ENCODE assay signal across 20 cellular contexts in genomic region chr9:6467006-6467625, GRCh38. TPM values are rescaled to one million over a fixed set of nuclear protein-coding genes. Genes with fewer than 3 reads are reported as not detected.
DNase-seq lines count a peak whose midpoint lies in the region; ATAC-seq and TF ChIP-seq lines count a peak whose summit lies in the region.
"Had no signal": no experiment of that assay in that cellular context is flagged by ENCODE, and none has a peak within 500 bp of the region (broad histone marks: within the 10 kb centered on the region; RNA-seq: fewer than 3 reads in every experiment).

No MANE protein-coding gene starts in this region.

- no peaks in the 10 kb centered on the region for H3K9me3 Mint-ChIP-seq in progenitor cell of endocrine pancreas (ENCODE audit: low read depth)
- no peaks in the 10 kb centered on the region for H3K9me3 Mint-ChIP-seq in activated CD8-positive, alpha-beta T cell treated with anti-CD3 and anti-CD28 coated beads, Interleukin-2, amount 10 ng/mL, durations not matched to agents 7 days and 5 days (ENCODE audit: insufficient read depth)
- H3K9me3 Mint-ChIP-seq: T-helper 1 cell treated with Interleukin-12 subunit alpha and Interleukin-12 subunit beta and Interleukin-4 antibody, amounts not matched to agents 30 μg/mL and 1 μg/mL, for 36 hours had no signal

- H3K27me3 Mint-ChIP-seq in progenitor cell of endocrine pancreas = no peaks in the 10 kb centered on the region
- no peaks in the 10 kb centered on the region for H3K27me3 Mint-ChIP-seq in activated CD8-positive, alpha-beta T cell treated with anti-CD3 and anti-CD28 coated beads, Interleukin-2, amount 10 ng/mL, durations not matched to agents 7 days and 5 days (ENCODE audit: low read depth)
- H3K27me3 Mint-ChIP-seq: activated CD8-positive, alpha-beta memory T cell treated with anti-CD3 and anti-CD28 coated beads, Interleukin-2, amount 10 ng/mL, durations not matched to agents 7 days and 5 days; B cell had no signal

- POLR2A ChIA-PET in activated CD8-positive, alpha-beta T cell treated with anti-CD3 and anti-CD28 coated beads, Interleukin-2, amount 10 ng/mL, durations not matched to agents 7 days and 5 days (lab: Charles Lee) = no interaction called here

- CTCF ChIA-PET in activated CD8-positive, alpha-beta T cell treated with anti-CD3 and anti-CD28 coated beads, Interleukin-2, amount 10 ng/mL, durations not matched to agents 7 days and 5 days (lab: Charles Lee) = no interaction called here

- no peak for TF ChIP-seq CTCF in progenitor cell of endocrine pancreas (IDR thresholded peaks at IDR 0.05; ENCODE audit: unreplicated experiment)

- H3K4me1 ChIP-seq in SJSA1 (replicated peaks) = peaks cover 14% of the 10 kb centered on the region
- H3K4me1 ChIP-seq: left lung, suprapubic skin had no signal

- H3K4me1 Mint-ChIP-seq in progenitor cell of endocrine pancreas (ENCODE audit: low read depth) = peaks cover 6% of the 10 kb centered on the region
- H3K4me1 Mint-ChIP-seq in activated CD8-positive, alpha-beta T cell treated with anti-CD3 and anti-CD28 coated beads, Interleukin-2, amount 10 ng/mL, durations not matched to agents 7 days and 5 days (ENCODE audit: low read depth) = no peaks in the 10 kb centered on the region

- H3K27ac ChIP-seq in SJSA1 (peak overlapping the region; percentile 75), epithelial cell of prostate (peak overlapping the region; percentile 57)
- H3K27ac ChIP-seq: brain microvascular endothelial cell, left lung, suprapubic skin had no signal

- ATAC-seq in activated CD8-positive, alpha-beta T cell treated with anti-CD3 and anti-CD28 coated beads, Interleukin-2, amount 10 ng/mL, durations not matched to agents 7 days and 5 days = no peak
- ATAC-seq: activated CD8-positive, alpha-beta memory T cell treated with anti-CD3 and anti-CD28 coated beads, Interleukin-2, amount 10 ng/mL, durations not matched to agents 7 days and 5 days; GM12878; HepG2; left lung had no signal

- no peaks in the 10 kb centered on the region for H3K27me3 ChIP-seq in SJSA1 (replicated peaks)
- H3K27me3 ChIP-seq: brain microvascular endothelial cell, left lung, suprapubic skin had no signal

- DNase-seq in H4 (ENCODE audit: low spot score) (peak; percentile 22), SJSA1 (ENCODE audit: low read depth in 1 of 2, low spot score in 2 of 2) (peak; percentile 41 to 55), epithelial cell of prostate (ENCODE audit: low read depth, low spot score) (peak; percentile 5), progenitor cell of endocrine pancreas (ENCODE audit: low spot score, unreplicated experiment) (no peak), NCI-H526 (lab: John Stamatoyannopoulos, UW) (no peak), germinal center (ENCODE audit: low spot score) (no peak)
- no peak for DNase-seq in activated CD8-positive, alpha-beta T cell treated with anti-CD3 and anti-CD28 coated beads, Interleukin-2, amount 10 ng/mL, durations not matched to agents 7 days and 5 days
- DNase-seq: activated CD8-positive, alpha-beta memory T cell treated with anti-CD3 and anti-CD28 coated beads, Interleukin-2, amount 10 ng/mL, durations not matched to agents 7 days and 5 days; activated naive CD4-positive, alpha-beta T cell treated with Interleukin-2 at 50 U/mL for 16 hours; brain microvascular endothelial cell; effector CD4-positive, alpha-beta T cell; GDM1; left lung; NCI-H1930; NCI-H446 had no signal

- no peaks in the 10 kb centered on the region for H3K9me3 ChIP-seq in SJSA1 (replicated peaks)
- H3K9me3 ChIP-seq: left lung, suprapubic skin had no signal

- no peaks in the 10 kb centered on the region; the same call in 1 of the 2 replicates for H3K36me3 ChIP-seq in SJSA1

- no peak overlapping the region for H3K4me3 ChIP-seq in SJSA1
- H3K4me3 ChIP-seq: GM12878, left lung, suprapubic skin had no signal

- no peak overlapping the region for H3K4me3 Mint-ChIP-seq in progenitor cell of endocrine pancreas (ENCODE audit: low read depth)
- H3K4me3 Mint-ChIP-seq in activated CD8-positive, alpha-beta T cell treated with anti-CD3 and anti-CD28 coated beads, Interleukin-2, amount 10 ng/mL, durations not matched to agents 7 days and 5 days = no peak overlapping the region
- H3K4me3 Mint-ChIP-seq: activated CD8-positive, alpha-beta memory T cell treated with anti-CD3 and anti-CD28 coated beads, Interleukin-2, amount 10 ng/mL, durations not matched to agents 7 days and 5 days; B cell; T-helper 1 cell treated with Interleukin-12 subunit alpha and Interleukin-12 subunit beta and Interleukin-4 antibody, amounts not matched to agents 30 μg/mL and 1 μg/mL, for 36 hours had no signal

- H3K27ac Mint-ChIP-seq in progenitor cell of endocrine pancreas = peak overlapping the region; percentile 91
- no peak overlapping the region for H3K27ac Mint-ChIP-seq in activated CD8-positive, alpha-beta T cell treated with anti-CD3 and anti-CD28 coated beads, Interleukin-2, amount 10 ng/mL, durations not matched to agents 7 days and 5 days
- H3K27ac Mint-ChIP-seq: activated CD8-positive, alpha-beta memory T cell treated with anti-CD3 and anti-CD28 coated beads, Interleukin-2, amount 10 ng/mL, durations not matched to agents 7 days and 5 days; B cell; T-helper 1 cell treated with Interleukin-12 subunit alpha and Interleukin-12 subunit beta and Interleukin-4 antibody, amounts not matched to agents 30 μg/mL and 1 μg/mL, for 36 hours had no signal

- peaks cover 8% of the 10 kb centered on the region for H3K36me3 Mint-ChIP-seq in progenitor cell of endocrine pancreas (ENCODE audit: insufficient read depth)
- peaks cover 32% of the 10 kb centered on the region for H3K36me3 Mint-ChIP-seq in activated CD8-positive, alpha-beta T cell treated with anti-CD3 and anti-CD28 coated beads, Interleukin-2, amount 10 ng/mL, durations not matched to agents 7 days and 5 days (ENCODE audit: low read depth)

RNA-seq across cellular contexts. Expression of gene UHRF2, which starts 54.1 kb away (rescaled TPM):
- 12.5 and 14.2 TPM in 2 replicates for total RNA-seq in H4 (2014; rRNA removed; shearing (Covaris generic))
- total RNA-seq in SJSA1 (2014; rRNA removed; shearing (Covaris generic)) = 19.0 and 20.9 TPM in 2 replicates
- 88.6 and 89.9 TPM in 2 replicates for total RNA-seq in progenitor cell of endocrine pancreas
- 10 to 100 TPM; 59.3 to 68.6 TPM for total RNA-seq in activated CD8-positive, alpha-beta T cell treated with anti-CD3 and anti-CD28 coated beads, Interleukin-2, amount 10 ng/mL, durations not matched to agents 7 days and 5 days

Comparison
In these comparisons a context has a peak if more than half of its experiments do, and no peak if none do; other contexts are left out.
1. DNase-seq: peak in H4 (single experiment), SJSA1 (2 of 2) and epithelial cell of prostate (single experiment); none in progenitor cell of endocrine pancreas (single experiment), NCI-H526 (0 of 2), activated CD8-positive, alpha-beta T cell treated with anti-CD3 and anti-CD28 coated beads, Interleukin-2, amount 10 ng/mL, durations not matched to agents 7 days and 5 days (single experiment) and germinal center (single experiment).